ENCODE assay signal across 24 cellular contexts in genomic region chr3:121595765-121596406, GRCh38. TPM values are rescaled to one million over a fixed set of nuclear protein-coding genes. Genes with fewer than 3 reads are reported as not detected.
"Had no signal": no experiment of that assay in that cellular context is flagged by ENCODE, and none has a peak within 500 bp of the region (broad histone marks: within the 10 kb centered on the region; RNA-seq: fewer than 3 reads in every experiment).

No MANE protein-coding gene starts in this region.

- H3K36me3 ChIP-seq: ascending aorta had no signal

- H3K4me3 ChIP-seq: ascending aorta, body of pancreas, PC-9, SK-N-MC had no signal

- FAIRE-seq: bronchial epithelial cell, TTC549 had no signal

- H2AFZ ChIP-seq: PC-9 had no signal

- DNase-seq: activated B cell treated with CpG ODN at 0.5 μM for 24 hours; activated CD4-positive, alpha-beta memory T cell treated with anti-CD3 and anti-CD28 coated beads for 36 hours; activated CD4-positive, alpha-beta T cell treated with anti-CD3 and anti-CD28 coated beads for 1 hour; activated CD4-positive, alpha-beta T cell treated with anti-CD3 and anti-CD28 coated beads, Interleukin-2, amount 10 ng/mL, durations not matched to agents 7 days and 5 days; activated CD8-positive, alpha-beta memory T cell treated with anti-CD3 and anti-CD28 coated beads for 24 hours; activated effector memory CD4-positive, alpha-beta T cell treated with anti-CD3 and anti-CD28 coated beads, Interleukin-2, amount 50 U/mL, for 16 hours; activated naive CD4-positive, alpha-beta T cell treated with Interleukin-2 at 50 U/mL for 16 hours; activated naive CD8-positive, alpha-beta T cell treated with anti-CD3 and anti-CD28 coated beads, Interleukin-2, amount 50 U/mL, for 24 hours; activated T-cell treated with anti-CD3 and anti-CD28 coated beads, Interleukin-2, amount 50 U/mL, for 4 hours; amniotic stem cell; body of pancreas; Kasumi-1; NCI-H1105 treated with DMSO at 0.1 percent for 48 hours; NCI-H187; NCI-H2081; PC-9; T-cell; T-helper 2 cell; T1000 had no signal

- H3K4me2 ChIP-seq: PC-9 had no signal

- H3K9me3 ChIP-seq: ascending aorta, body of pancreas had no signal

- ATAC-seq: activated naive CD4-positive, alpha-beta T cell treated with anti-CD3 and anti-CD28 coated beads, Interleukin-2, amount 50 U/mL, for 72 hours; activated naive CD8-positive, alpha-beta T cell treated with anti-CD3 and anti-CD28 coated beads, Interleukin-2, amount 50 U/mL, for 24 hours; activated T-cell treated with anti-CD3 and anti-CD28 coated beads, Interleukin-2, amount 50 U/mL, for 4 hours; body of pancreas; T-cell had no signal

- H3K27ac ChIP-seq: ascending aorta, body of pancreas, PC-9, SK-N-MC had no signal

- H3K27me3 ChIP-seq: ascending aorta, body of pancreas had no signal

RNA-seq across cellular contexts. Expression of gene FBXO40, which starts 2.7 kb away (rescaled TPM):
- total RNA-seq: activated B cell treated with CpG ODN at 0.5 μM for 24 hours; activated CD4-positive, alpha-beta memory T cell treated with anti-CD3 and anti-CD28 coated beads for 36 hours; activated CD4-positive, alpha-beta T cell treated with anti-CD3 and anti-CD28 coated beads, Interleukin-2, amount 10 ng/mL, durations not matched to agents 7 days and 5 days; activated naive CD4-positive, alpha-beta T cell treated with anti-CD3 and anti-CD28 coated beads, Interleukin-2, amount 50 U/mL, for 72 hours; activated T-cell treated with anti-CD3 and anti-CD28 coated beads, Interleukin-2, amount 50 U/mL, for 4 hours; ascending aorta; body of pancreas; bronchial epithelial cell; PC-9; T-cell had no signal

RNA-seq across cellular contexts. Expression of gene ARGFX, which starts 28.1 kb away (rescaled TPM):
- total RNA-seq: activated B cell treated with CpG ODN at 0.5 μM for 24 hours; activated CD4-positive, alpha-beta memory T cell treated with anti-CD3 and anti-CD28 coated beads for 36 hours; activated CD4-positive, alpha-beta T cell treated with anti-CD3 and anti-CD28 coated beads, Interleukin-2, amount 10 ng/mL, durations not matched to agents 7 days and 5 days; activated naive CD4-positive, alpha-beta T cell treated with anti-CD3 and anti-CD28 coated beads, Interleukin-2, amount 50 U/mL, for 72 hours; activated T-cell treated with anti-CD3 and anti-CD28 coated beads, Interleukin-2, amount 50 U/mL, for 4 hours; ascending aorta; body of pancreas; bronchial epithelial cell; PC-9; T-cell had no signal

RNA-seq across cellular contexts. Expression of gene POLQ, which starts 50.1 kb away (rescaled TPM):
- total RNA-seq: ascending aorta had no signal
